Comparison of ENCODE assay signal across 1 cellular context in genomic region chr6:16237242-16237641, GRCh38.
TF ChIP-seq lines count a peak whose summit lies in the region.

No MANE protein-coding gene starts in this region.

TF ChIP-seq in HepG2, 621 proteins besides CTCF, POLR2A, EP300 and RAD21 (continued from another document):
- TF ChIP-seq ZBED4 (CRISPR knock-in tag; IDR thresholded peaks at IDR 0.05; ENCODE audit: borderline replicate concordance), result no peak
